1 cellular context compared by ENCODE assay signal in genomic region chr16:70692481-70693203, GRCh38.
TF ChIP-seq lines count a peak whose summit lies in the region.

No MANE protein-coding gene starts in this region.

TF ChIP-seq in IMR-90, 13 proteins besides CTCF, POLR2A, EP300 and RAD21:
- TF ChIP-seq MAFK (IDR thresholded peaks at IDR 0.05; ENCODE audit: low read depth, low read length) (no peak), CEBPB (IDR thresholded peaks at IDR 0.05; ENCODE audit: low read depth, low read length) (no peak), CHD1 (IDR thresholded peaks at IDR 0.05; ENCODE audit: low read depth, low read length) (no peak), RCOR1 (IDR thresholded peaks at IDR 0.05; ENCODE audit: insufficient replicate concordance, low read length) (no peak), MAZ (IDR thresholded peaks at IDR 0.05; ENCODE audit: borderline replicate concordance, low read depth, low read length) (no peak), FOS (IDR thresholded peaks at IDR 0.05; ENCODE audit: low read depth, low read length) (no peak), BHLHE40 (IDR thresholded peaks at IDR 0.05; ENCODE audit: low read depth, low read length) (no peak), USF2 (IDR thresholded peaks at IDR 0.05; ENCODE audit: low read depth, low read length) (no peak), SMC3 (IDR thresholded peaks at IDR 0.05; ENCODE audit: low read depth, low read length) (no peak), RFX5 (IDR thresholded peaks at IDR 0.05; ENCODE audit: low read depth, low read length) (no peak), NFE2L2 (IDR thresholded peaks at IDR 0.05; ENCODE audit: low read depth, low read length) (no peak), ELK1 (IDR thresholded peaks at IDR 0.05; ENCODE audit: borderline replicate concordance, low read depth, low read length) (no peak), MXI1 (IDR thresholded peaks at IDR 0.05; ENCODE audit: borderline replicate concordance, low read depth, low read length) (no peak)
